10 cellular contexts compared by ENCODE assay signal in genomic region chr19:54030895-54031586, GRCh38. TPM values are rescaled to one million over a fixed set of nuclear protein-coding genes. Genes with fewer than 3 reads are reported as not detected.
A peak's percentile ranks its signal among the peaks of the same experiment; 100 is the strongest.
DNase-seq lines count a peak whose midpoint lies in the region; ATAC-seq, FAIRE-seq and TF ChIP-seq lines count a peak whose summit lies in the region.
"Had no signal": no experiment of that assay in that cellular context is flagged by ENCODE, and none has a peak within 500 bp of the region (broad histone marks: within the 10 kb centered on the region; RNA-seq: fewer than 3 reads in every experiment).

No MANE protein-coding gene starts in this region.

- TF ChIP-seq POLR2A in A549 (IDR thresholded peaks at IDR 0.05; ENCODE audit: low read length), result no peak

- TF ChIP-seq EP300 in A549 (IDR thresholded peaks at IDR 0.05), result no peak

- peaks cover 32% of the 10 kb centered on the region for H3K4me1 Mint-ChIP-seq in GM23338
- H3K4me1 Mint-ChIP-seq in activated T-helper 1 cell treated with anti-CD3 and anti-CD28 coated beads, Interleukin-12 subunit alpha, Interleukin-12 subunit beta, Interleukin-2, Interleukin-4 antibody, amounts not matched to agents 30 ng/mL and 10 ng/mL and 1 ng/mL, durations not matched to agents 14 hours and 24 hours and 36 hours (ENCODE audit: low read depth), result no peaks in the 10 kb centered on the region

- FAIRE-seq in A549 (lab: Jason Lieb, UNC), result peak; percentile 54

- H3K27ac ChIP-seq in A549 (peak overlapping the region in 1 of 2 experiments; percentile 9; a peak in 2 of 6 replicates), GM23338 (ENCODE audit: low read depth) (0 out of 2 replicates have a peak overlapping the region, but pooled peaks have one; percentile 0)
- H3K27ac ChIP-seq: HL-60 had no signal

- peak; percentile 60 to 69; a peak in 4 of 6 replicates for ATAC-seq in A549
- ATAC-seq in GM23338, result peak; percentile 30
- no peak for ATAC-seq in HG02678 (IDR thresholded peaks at IDR 0.05; ENCODE audit: unreplicated experiment)
- ATAC-seq in HG03196 (IDR thresholded peaks at IDR 0.05; ENCODE audit: unreplicated experiment), result no peak

- H2AFZ ChIP-seq in GM23338, result no peak overlapping the region

- CTCF ChIA-PET in A549 (lab: Yijun Ruan, JAX), result interaction anchor here (0.5 to 5.0 kb wide), 37 partner anchors 8 to 639 kb away, joined by 3 to 69 read pairs (median 4); partner anchors contain the start of gene PRKCG

- H3K4me2 ChIP-seq in A549 (peak overlapping the region; percentile 58), GM23338 (no peak overlapping the region)

- no peaks in the 10 kb centered on the region for H3K27me3 ChIP-seq in GM23338 (ENCODE audit: insufficient read depth)

- H3K4me1 ChIP-seq in A549, result peaks cover 8% of the 10 kb centered on the region
- peaks cover 17% of the 10 kb centered on the region for H3K4me1 ChIP-seq in GM23338 (ENCODE audit: insufficient read depth)

- H3K4me3 Mint-ChIP-seq in GM23338, result no peak overlapping the region
- H3K4me3 Mint-ChIP-seq in activated T-helper 1 cell treated with anti-CD3 and anti-CD28 coated beads, Interleukin-12 subunit alpha, Interleukin-12 subunit beta, Interleukin-2, Interleukin-4 antibody, amounts not matched to agents 30 ng/mL and 10 ng/mL and 1 ng/mL, durations not matched to agents 14 hours and 24 hours and 36 hours, result no peak overlapping the region

- H3K4me3 ChIP-seq in A549 (0 out of 3 replicates have a peak overlapping the region, but pooled peaks have one; percentile 11), GM23338 (no peak overlapping the region), fibroblast of the aortic adventitia (ENCODE audit: low read depth, low read length) (peak overlapping the region; percentile 23)

- intact Hi-C loops in activated T-helper 1 cell treated with anti-CD3 and anti-CD28 coated beads, Interleukin-12 subunit alpha, Interleukin-12 subunit beta, Interleukin-2, Interleukin-4 antibody, amounts not matched to agents 30 ng/mL and 10 ng/mL and 1 ng/mL, durations not matched to agents 14 hours and 24 hours and 36 hours (cut with micrococcal nuclease), result loop anchor here (1.0 kb wide), 2 partner anchors 189 to 238 kb away; no protein-coding TSS in a partner anchor

- H3K36me3 ChIP-seq in GM23338 (ENCODE audit: insufficient read depth), result no peaks in the 10 kb centered on the region

- no peaks in the 10 kb centered on the region for H3K9me2 ChIP-seq in GM23338 (ENCODE audit: insufficient read depth)

- no peaks in the 10 kb centered on the region for H3K79me2 ChIP-seq in GM23338 (replicated peaks; ENCODE audit: insufficient read depth)

- WGBS in A549 (ENCODE audit: missing lambda C conversion rate), result 26% methylated on average over 13 of the region's 13 CpGs

- H4K20me1 ChIP-seq in GM23338 (replicated peaks; ENCODE audit: insufficient read depth), result no peaks in the 10 kb centered on the region

- TF ChIP-seq RAD21 in A549 (conservative IDR thresholded peaks at IDR 0.05 in 1 of 2, IDR thresholded peaks at IDR 0.05 in 1 of 2), result peak; percentile 58 to 59

- peaks cover 3% of the 10 kb centered on the region for H3K27me3 Mint-ChIP-seq in GM23338 (ENCODE audit: insufficient read depth, low read depth, poor library complexity)
- H3K27me3 Mint-ChIP-seq in activated T-helper 1 cell treated with anti-CD3 and anti-CD28 coated beads, Interleukin-12 subunit alpha, Interleukin-12 subunit beta, Interleukin-2, Interleukin-4 antibody, amounts not matched to agents 30 ng/mL and 10 ng/mL and 1 ng/mL, durations not matched to agents 14 hours and 24 hours and 36 hours (ENCODE audit: insufficient read depth), result peaks cover 2% of the 10 kb centered on the region

- H3K9me3 ChIP-seq in A549, result no peaks in the 10 kb centered on the region

- no peaks in the 10 kb centered on the region for H3K36me3 Mint-ChIP-seq in GM23338 (ENCODE audit: low read depth)
- H3K36me3 Mint-ChIP-seq in activated T-helper 1 cell treated with anti-CD3 and anti-CD28 coated beads, Interleukin-12 subunit alpha, Interleukin-12 subunit beta, Interleukin-2, Interleukin-4 antibody, amounts not matched to agents 30 ng/mL and 10 ng/mL and 1 ng/mL, durations not matched to agents 14 hours and 24 hours and 36 hours (ENCODE audit: low read depth), result no peaks in the 10 kb centered on the region

- in situ Hi-C loops in GM13976 (cut with MboI; ENCODE audit: low sequenced_read_pairs, unreplicated experiment), result no loop called here

- peaks cover 12% of the 10 kb centered on the region for H3F3A ChIP-seq in GM23338 (replicated peaks; ENCODE audit: low read depth)

- peak; percentile 55; the same call in 2 of the 3 replicates for TF ChIP-seq CTCF in A549 (IDR thresholded peaks at IDR 0.05)
- TF ChIP-seq CTCF in GM23338 (conservative IDR thresholded peaks at IDR 0.05; ENCODE audit: low read depth in 2 of 2), result peak; percentile 70 to 74
- TF ChIP-seq CTCF in fibroblast of the aortic adventitia (IDR thresholded peaks at IDR 0.05; ENCODE audit: insufficient read depth, low read length), result peak; percentile 77
- no peak for TF ChIP-seq CTCF in GM13976 (IDR thresholded peaks at IDR 0.05; ENCODE audit: borderline replicate concordance, control extremely low read depth, extremely low read depth, insufficient read depth, missing control alignments)

- DNase-seq in A549 (ENCODE audit: low read depth in 1 of 2, low spot score in 1 of 2) (peak in 1 of 2 experiments; percentile 48), GM23338 (ENCODE audit: low spot score) (peak; percentile 71), RPMI7951 (ENCODE audit: low read depth) (peak; percentile 60), fibroblast of the aortic adventitia (ENCODE audit: low read depth) (peak; percentile 51), GM13976 (ENCODE audit: low spot score) (no peak)
- DNase-seq in activated T-helper 1 cell treated with anti-CD3 and anti-CD28 coated beads, Interleukin-12 subunit alpha, Interleukin-12 subunit beta, Interleukin-2, Interleukin-4 antibody, amounts not matched to agents 30 ng/mL and 10 ng/mL and 1 ng/mL, durations not matched to agents 14 hours and 24 hours and 36 hours (ENCODE audit: low spot score), result no peak
- DNase-seq: stimulated activated CD4-positive, alpha-beta T cell treated with anti-CD3 and anti-CD28 coated beads, Interleukin-2, amount 100 ng/mL, for 24 hours had no signal

- POLR2A ChIA-PET in A549 (lab: Yijun Ruan, JAX), result no interaction called here

- H3K9me3 Mint-ChIP-seq in GM23338, result no peaks in the 10 kb centered on the region
- no peaks in the 10 kb centered on the region for H3K9me3 Mint-ChIP-seq in activated T-helper 1 cell treated with anti-CD3 and anti-CD28 coated beads, Interleukin-12 subunit alpha, Interleukin-12 subunit beta, Interleukin-2, Interleukin-4 antibody, amounts not matched to agents 30 ng/mL and 10 ng/mL and 1 ng/mL, durations not matched to agents 14 hours and 24 hours and 36 hours

- H3K27ac Mint-ChIP-seq in GM23338, result peak overlapping the region; percentile 37; the same call in 1 of the 2 replicates
- H3K27ac Mint-ChIP-seq in activated T-helper 1 cell treated with anti-CD3 and anti-CD28 coated beads, Interleukin-12 subunit alpha, Interleukin-12 subunit beta, Interleukin-2, Interleukin-4 antibody, amounts not matched to agents 30 ng/mL and 10 ng/mL and 1 ng/mL, durations not matched to agents 14 hours and 24 hours and 36 hours, result no peak overlapping the region

TF ChIP-seq in GM23338, 12 proteins besides CTCF, POLR2A, EP300 and RAD21 (continues in another document):
- TF ChIP-seq STAT1 (IDR thresholded peaks at IDR 0.05; ENCODE audit: unreplicated experiment), result no peak

RNA-seq across cellular contexts. Expression of gene VSTM1, which starts 32.7 kb away (rescaled TPM):
- polyA plus RNA-seq in A549 (2011; rRNA removed), result 0.25 and 0.28 TPM in 2 replicates
- 0.66 and 0.87 TPM in 2 replicates for polyA plus RNA-seq in A549 (2012; cell fraction: cytosol; rRNA removed)
- 0.24 TPM in 1 of 2 replicates, not detected in the other for polyA plus RNA-seq in A549 (2012; cell fraction: nucleus; rRNA removed)
- polyA plus RNA-seq in A549 (2017; fragmentation: RNase III; extraction: RNeasy Plus Mini Kit Qiagen cat#74134 plus additional on column Dnase treatment), result 0.50 to 0.94 TPM (median 0.53 TPM) in 3 replicates
- polyA minus RNA-seq in A549 (2011; rRNA and poly(A)+ RNA removed), result not detected in 2 replicates
- total RNA-seq in GM23338 (2014; rRNA removed; shearing (Covaris generic)), result not detected in 2 replicates
- polyA plus RNA-seq in GM23338 (2016; fragmentation: Nextera tagmentation; extraction: Ambion mirVana), result not detected in 2 replicates
- total RNA-seq in RPMI7951 (2014; rRNA removed; shearing (Covaris generic)), result 0.29 TPM in 1 of 2 replicates, not detected in the other
- not detected in 2 replicates for total RNA-seq in fibroblast of the aortic adventitia (ENCODE audit: low replicate concordance)
- total RNA-seq in activated T-helper 1 cell treated with anti-CD3 and anti-CD28 coated beads, Interleukin-12 subunit alpha, Interleukin-12 subunit beta, Interleukin-2, Interleukin-4 antibody, amounts not matched to agents 30 ng/mL and 10 ng/mL and 1 ng/mL, durations not matched to agents 14 hours and 24 hours and 36 hours, result not detected in 2 replicates

RNA-seq across cellular contexts. Expression of gene CACNG6, which starts 39.6 kb away (rescaled TPM):
- polyA plus RNA-seq in A549 (2011; rRNA removed) (15.6 and 16.2 TPM in 2 replicates), A549 (2017; fragmentation: RNase III; extraction: RNeasy Plus Mini Kit Qiagen cat#74134 plus additional on column Dnase treatment) (4.4 to 8.2 TPM (median 7.3 TPM) in 3 replicates), GM23338 (2016; fragmentation: Nextera tagmentation; extraction: Ambion mirVana) (1.5 and 1.8 TPM in 2 replicates)
- 11.5 and 18.6 TPM in 2 replicates for polyA plus RNA-seq in A549 (2012; cell fraction: cytosol; rRNA removed)
- polyA plus RNA-seq in A549 (2012; cell fraction: nucleus; rRNA removed), result 18.5 and 21.7 TPM in 2 replicates
- polyA minus RNA-seq in A549 (2011; rRNA and poly(A)+ RNA removed), result 8.8 and 9.3 TPM in 2 replicates
- total RNA-seq in GM23338 (2014; rRNA removed; shearing (Covaris generic)), result 0.23 and 0.38 TPM in 2 replicates
- 0.10 TPM in 1 of 2 replicates, not detected in the other for total RNA-seq in RPMI7951 (2014; rRNA removed; shearing (Covaris generic))
- total RNA-seq in fibroblast of the aortic adventitia (ENCODE audit: low replicate concordance), result 1.1 TPM in 1 of 2 replicates, not detected in the other
- not detected in 2 replicates for total RNA-seq in activated T-helper 1 cell treated with anti-CD3 and anti-CD28 coated beads, Interleukin-12 subunit alpha, Interleukin-12 subunit beta, Interleukin-2, Interleukin-4 antibody, amounts not matched to agents 30 ng/mL and 10 ng/mL and 1 ng/mL, durations not matched to agents 14 hours and 24 hours and 36 hours

RNA-seq across cellular contexts. Expression of gene TARM1, which starts 50.1 kb away (rescaled TPM):
- polyA plus RNA-seq in A549 (2011; rRNA removed), result not detected in 2 replicates
- not detected in 2 replicates for polyA plus RNA-seq in A549 (2012; cell fraction: cytosol; rRNA removed)
- polyA plus RNA-seq in A549 (2012; cell fraction: nucleus; rRNA removed), result not detected in 2 replicates
- polyA plus RNA-seq in A549 (2017; fragmentation: RNase III; extraction: RNeasy Plus Mini Kit Qiagen cat#74134 plus additional on column Dnase treatment), result not detected in 3 replicates
- not detected in 2 replicates for polyA minus RNA-seq in A549 (2011; rRNA and poly(A)+ RNA removed)
- not detected in 2 replicates for total RNA-seq in GM23338 (2014; rRNA removed; shearing (Covaris generic))
- polyA plus RNA-seq in GM23338 (2016; fragmentation: Nextera tagmentation; extraction: Ambion mirVana), result not detected in 2 replicates
- not detected in 2 replicates for total RNA-seq in RPMI7951 (2014; rRNA removed; shearing (Covaris generic))
- total RNA-seq in fibroblast of the aortic adventitia (ENCODE audit: low replicate concordance), result not detected in 2 replicates
- total RNA-seq in activated T-helper 1 cell treated with anti-CD3 and anti-CD28 coated beads, Interleukin-12 subunit alpha, Interleukin-12 subunit beta, Interleukin-2, Interleukin-4 antibody, amounts not matched to agents 30 ng/mL and 10 ng/mL and 1 ng/mL, durations not matched to agents 14 hours and 24 hours and 36 hours, result not detected in 2 replicates

Comparison
In these comparisons a context has a peak if more than half of its experiments do, and no peak if none do; other contexts are left out.
1. ATAC-seq: peak in A549 (2 of 2) and GM23338 (single experiment); none in HG02678 (single experiment) and HG03196 (single experiment).
2. DNase-seq: peak in GM23338 (single experiment), RPMI7951 (single experiment) and fibroblast of the aortic adventitia (single experiment); none in activated T-helper 1 cell treated with anti-CD3 and anti-CD28 coated beads, Interleukin-12 subunit alpha, Interleukin-12 subunit beta, Interleukin-2, Interleukin-4 antibody, amounts not matched to agents 30 ng/mL and 10 ng/mL and 1 ng/mL, durations not matched to agents 14 hours and 24 hours and 36 hours (single experiment) and GM13976 (single experiment).